Comparison of ENCODE assay signal across 1 cellular context in the genomic region with DNA sequence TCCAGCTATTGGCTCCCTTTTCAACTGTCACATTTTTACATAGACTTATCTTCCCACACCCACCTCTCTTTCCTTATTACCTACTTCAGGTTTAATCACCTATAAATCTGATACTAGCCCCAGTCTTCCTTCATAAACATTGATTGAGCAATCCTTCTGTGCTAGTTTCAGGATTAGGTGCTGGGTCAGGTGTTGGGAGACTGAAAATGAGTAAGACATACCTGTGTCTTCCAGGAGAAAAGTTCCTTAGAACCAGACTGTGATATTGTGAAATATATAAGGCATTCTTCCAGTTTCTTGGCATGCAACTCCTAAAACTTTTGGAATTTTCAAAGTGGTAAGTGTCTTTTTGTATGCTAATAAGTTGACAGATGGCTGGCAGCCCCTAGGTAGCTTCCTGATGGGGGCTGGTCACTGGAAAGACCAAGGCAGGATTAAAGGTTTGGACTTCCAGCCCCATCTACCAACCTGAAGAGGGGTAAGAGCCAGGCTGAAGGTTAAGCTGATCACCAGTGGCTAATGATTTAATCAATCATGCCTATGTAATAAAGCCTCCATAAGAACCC.
A peak's percentile ranks its signal among the peaks of the same experiment; 100 is the strongest.
TF ChIP-seq lines count a peak whose summit lies in the region.

No MANE protein-coding gene starts in this region.

TF ChIP-seq in HCT116, 20 proteins besides CTCF, POLR2A, EP300 and RAD21:
- 0 out of 2 replicates have a peak, but pooled peaks have one; percentile 32 for TF ChIP-seq CEBPB (IDR thresholded peaks at IDR 0.05; ENCODE audit: low read depth)
- no peak for TF ChIP-seq SP1 (IDR thresholded peaks at IDR 0.05; ENCODE audit: low read depth)
- TF ChIP-seq, protein P1, sequence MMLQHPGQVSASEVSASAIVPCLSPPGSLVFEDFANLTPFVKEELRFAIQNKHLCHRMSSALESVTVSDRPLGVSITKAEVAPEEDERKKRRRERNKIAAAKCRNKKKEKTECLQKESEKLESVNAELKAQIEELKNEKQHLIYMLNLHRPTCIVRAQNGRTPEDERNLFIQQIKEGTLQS (IDR thresholded peaks at IDR 0.05): no peak
